ENCODE assay signal across 9 cellular contexts in genomic region chr1:18786149-18786548, GRCh38.
"Had no signal": no experiment of that assay in that cellular context is flagged by ENCODE, and none has a peak within 500 bp of the region (broad histone marks: within the 10 kb centered on the region; RNA-seq: fewer than 3 reads in every experiment).

No MANE protein-coding gene starts in this region.

- DNase-seq: IMR-90, Karpas-422, KBM-7, KG1 had no signal

- H3K36me3 Mint-ChIP-seq: IgD-negative memory B cell had no signal

- ATAC-seq: HepG2 had no signal

- H3K4me3 Mint-ChIP-seq: IgD-negative memory B cell had no signal

- H3K4me2 ChIP-seq: KMS-11 had no signal

- H3K27ac ChIP-seq: HL-60, KMS-11 had no signal

- H3K27ac Mint-ChIP-seq: IgD-negative memory B cell had no signal

- H3K4me1 Mint-ChIP-seq: IgD-negative memory B cell had no signal

- H3K9ac ChIP-seq: KMS-11 had no signal

- FAIRE-seq: HepG2, HTR-8/SVneo had no signal
